Comparison of ENCODE assay signal across 2 cellular contexts in genomic region chr6:155498370-155498769, GRCh38.
TF ChIP-seq lines count a peak whose summit lies in the region.

No MANE protein-coding gene starts in this region.

TF ChIP-seq in SK-N-SH, 30 proteins besides CTCF, POLR2A, EP300 and RAD21:
- TF ChIP-seq MEF2A (IDR thresholded peaks at IDR 0.05; ENCODE audit: borderline replicate concordance, low read depth) (no peak), ZBTB33 (IDR thresholded peaks at IDR 0.05; ENCODE audit: borderline replicate concordance, low read depth) (no peak), EZH2phosphoT487 (IDR thresholded peaks at IDR 0.05; ENCODE audit: borderline replicate concordance, low read depth) (no peak), JUND (IDR thresholded peaks at IDR 0.05) (no peak), MAX (IDR thresholded peaks at IDR 0.05; ENCODE audit: low read depth) (no peak), ELF1 (IDR thresholded peaks at IDR 0.05) (no peak), PBX3 (IDR thresholded peaks at IDR 0.05) (no peak), NFIC (IDR thresholded peaks at IDR 0.05; ENCODE audit: borderline replicate concordance) (no peak), NRF1 (IDR thresholded peaks at IDR 0.05; ENCODE audit: low read depth, low read length) (no peak), RFX5 (IDR thresholded peaks at IDR 0.05; ENCODE audit: low read length) (no peak), POLR2AphosphoS5 (IDR thresholded peaks at IDR 0.05; ENCODE audit: low read depth, low read length) (no peak)

TF ChIP-seq in SK-N-SH treated with all-trans-retinoic acid at 6 μM for 48 hours, 23 proteins besides CTCF, POLR2A, EP300 and RAD21:
- no peak for TF ChIP-seq CREB5 (CRISPR knock-in tag; IDR thresholded peaks at IDR 0.05; ENCODE audit: low read depth)
- TF ChIP-seq BACH2 (CRISPR knock-in tag; IDR thresholded peaks at IDR 0.05; ENCODE audit: borderline replicate concordance): no peak
- no peak for TF ChIP-seq TOX (CRISPR knock-in tag; IDR thresholded peaks at IDR 0.05; ENCODE audit: borderline replicate concordance)
